In genomic region chr3:101248786-101249185, GRCh38 we compare ENCODE assay signal across 14 cellular contexts.
"Had no signal": no experiment of that assay in that cellular context is flagged by ENCODE, and none has a peak within 500 bp of the region (broad histone marks: within the 10 kb centered on the region; RNA-seq: fewer than 3 reads in every experiment).

No MANE protein-coding gene starts in this region.

- H3K27me3 ChIP-seq: esophagus muscularis mucosa, sigmoid colon had no signal

- H3K36me3 Mint-ChIP-seq: activated naive CD4-positive, alpha-beta T cell treated with anti-CD3 and anti-CD28 coated beads, Interleukin-2, amount 10 ng/mL, durations not matched to agents 7 days and 5 days had no signal

- H3K27ac Mint-ChIP-seq: activated naive CD4-positive, alpha-beta T cell treated with anti-CD3 and anti-CD28 coated beads, Interleukin-2, amount 10 ng/mL, durations not matched to agents 7 days and 5 days; activated T-cell treated with anti-CD3 and anti-CD28 coated beads, Interleukin-2, amount 50 U/mL, for 24 hours; T-helper 2 cell treated with Interferon-gamma antibody and Interleukin-4, amounts not matched to agents 5 μg/mL and 100 μg/mL, for 36 hours had no signal

- H3K4me3 ChIP-seq: dorsolateral prefrontal cortex, esophagus muscularis mucosa, sigmoid colon, thoracic aorta had no signal

- H3K4me1 Mint-ChIP-seq: activated naive CD4-positive, alpha-beta T cell treated with anti-CD3 and anti-CD28 coated beads, Interleukin-2, amount 10 ng/mL, durations not matched to agents 7 days and 5 days had no signal

- H3K27me3 Mint-ChIP-seq: activated naive CD4-positive, alpha-beta T cell treated with anti-CD3 and anti-CD28 coated beads, Interleukin-2, amount 10 ng/mL, durations not matched to agents 7 days and 5 days; activated T-cell treated with anti-CD3 and anti-CD28 coated beads, Interleukin-2, amount 50 U/mL, for 24 hours had no signal

- H3K27ac ChIP-seq: dorsolateral prefrontal cortex, esophagus muscularis mucosa, sigmoid colon, thoracic aorta had no signal

- H3K4me3 Mint-ChIP-seq: activated naive CD4-positive, alpha-beta T cell treated with anti-CD3 and anti-CD28 coated beads, Interleukin-2, amount 10 ng/mL, durations not matched to agents 7 days and 5 days; activated T-cell treated with anti-CD3 and anti-CD28 coated beads, Interleukin-2, amount 50 U/mL, for 24 hours; T-helper 2 cell treated with Interferon-gamma antibody and Interleukin-4, amounts not matched to agents 5 μg/mL and 100 μg/mL, for 36 hours had no signal

- H3K36me3 ChIP-seq: esophagus muscularis mucosa, sigmoid colon, thoracic aorta had no signal

- H3K4me1 ChIP-seq: esophagus muscularis mucosa, sigmoid colon had no signal

- H3K9me3 ChIP-seq: esophagus muscularis mucosa, sigmoid colon, thoracic aorta had no signal

- DNase-seq: activated CD4-positive, alpha-beta T cell treated with anti-CD3 and anti-CD28 coated beads, Interleukin-2, amount 50 U/mL, for 48 hours; activated naive CD4-positive, alpha-beta T cell treated with anti-CD3 and anti-CD28 coated beads, Interleukin-2, amount 10 ng/mL, durations not matched to agents 7 days and 5 days; activated T-cell treated with anti-CD3 and anti-CD28 coated beads, Interleukin-2, amount 50 U/mL, for 24 hours; dorsolateral prefrontal cortex; hippocampal formation; kidney; left ventricle myocardium superior; mesendoderm; sigmoid colon; stimulated activated CD4-positive, alpha-beta T cell treated with anti-CD3 and anti-CD28 coated beads, Interleukin-1b, Interleukin-23, amount 100 ng/mL, for 48 hours; SW 1271 had no signal

- ATAC-seq: left ventricle myocardium superior had no signal

- H3K9me3 Mint-ChIP-seq: activated naive CD4-positive, alpha-beta T cell treated with anti-CD3 and anti-CD28 coated beads, Interleukin-2, amount 10 ng/mL, durations not matched to agents 7 days and 5 days; activated T-cell treated with anti-CD3 and anti-CD28 coated beads, Interleukin-2, amount 50 U/mL, for 24 hours; T-helper 2 cell treated with Interferon-gamma antibody and Interleukin-4, amounts not matched to agents 5 μg/mL and 100 μg/mL, for 36 hours had no signal
